In genomic region chr1:211828584-211829342, GRCh38 we compare ENCODE assay signal across 8 cellular contexts. TPM values are rescaled to one million over a fixed set of nuclear protein-coding genes. Genes with fewer than 3 reads are reported as not detected.
DNase-seq lines count a peak whose midpoint lies in the region; ATAC-seq and TF ChIP-seq lines count a peak whose summit lies in the region.

No MANE protein-coding gene starts in this region.

- intact Hi-C loops in CD8-positive, alpha-beta T cell (cut with DNase I, micrococcal nuclease) = loop anchor here in 1 of 2 experiments (2.0 kb wide), 1 partner anchor 250 kb away; the partner anchor contains the start of gene SLC30A1
- intact Hi-C loops in dorsolateral prefrontal cortex (cut with DNase I) = loop anchor here in 1 of 2 donors (5.0 kb wide), 1 partner anchor 36 kb away; no protein-coding TSS in a partner anchor

- H2AFZ ChIP-seq in neuron (ENCODE audit: low read depth, low read length) = peak overlapping the region; percentile 80

- no peaks in the 10 kb centered on the region for H3K27me3 ChIP-seq in CD8-positive, alpha-beta T cell (ENCODE audit: insufficient read depth, low read length)
- no peaks in the 10 kb centered on the region for H3K27me3 ChIP-seq in dorsolateral prefrontal cortex
- peaks cover 9% of the 10 kb centered on the region for H3K27me3 ChIP-seq in neuron (ENCODE audit: insufficient read depth, low read length)

- no peaks in the 10 kb centered on the region for H3K36me3 ChIP-seq in CD8-positive, alpha-beta T cell (ENCODE audit: insufficient read depth, low read length)
- H3K36me3 ChIP-seq in neuron (ENCODE audit: insufficient read depth, low read length) = peaks cover 5% of the 10 kb centered on the region

- H3K4me3 ChIP-seq in CD8-positive, alpha-beta T cell (ENCODE audit: low read depth, low read length) = no peak overlapping the region
- H3K4me3 ChIP-seq in dorsolateral prefrontal cortex (peak overlapping the region; percentile 52 to 87 (median 73)), neuron (ENCODE audit: low read length) (peak overlapping the region; percentile 92)

- POLR2A ChIA-PET in CD8-positive, alpha-beta T cell (lab: Charles Lee) = no interaction called here

- no peak for TF ChIP-seq CTCF in CD8-positive, alpha-beta T cell (IDR thresholded peaks at IDR 0.05)
- peak in 2 of 56 donors; percentile 6 to 13 for TF ChIP-seq CTCF in dorsolateral prefrontal cortex (IDR thresholded peaks at IDR 0.05 in 54 of 56, conservative IDR thresholded peaks at IDR 0.05 in 2 of 56; ENCODE audit: low read depth in 1 of 56, partially characterized antibody in 56 of 56)

- H3K9me3 Mint-ChIP-seq in CD8-positive, alpha-beta T cell = no peaks in the 10 kb centered on the region

- peaks cover 36% of the 10 kb centered on the region for H3K4me1 ChIP-seq in CD8-positive, alpha-beta T cell (ENCODE audit: insufficient read depth, low read length)
- H3K4me1 ChIP-seq in neuron (ENCODE audit: insufficient read depth, low read length) = peaks cover 8% of the 10 kb centered on the region

- CTCF ChIA-PET in CD8-positive, alpha-beta T cell (lab: Charles Lee) = interaction anchor here (0.9 to 3.1 kb wide), 6 partner anchors 55 to 148 kb away, joined by 3 to 11 read pairs (median 4); no protein-coding TSS in a partner anchor

- no peak for ATAC-seq in CD8-positive, alpha-beta T cell

- peaks cover 7% of the 10 kb centered on the region for H3K36me3 Mint-ChIP-seq in CD8-positive, alpha-beta T cell

- H3K27ac ChIP-seq in CD8-positive, alpha-beta T cell (ENCODE audit: low read depth, low read length) = no peak overlapping the region
- peak overlapping the region in 58 of 59 donors; percentile 7 to 97 (median 91) for H3K27ac ChIP-seq in dorsolateral prefrontal cortex

- peaks cover 63% of the 10 kb centered on the region for H3K4me1 Mint-ChIP-seq in CD8-positive, alpha-beta T cell (ENCODE audit: low read depth)

- H3K27ac Mint-ChIP-seq in CD8-positive, alpha-beta T cell = peak overlapping the region; percentile 92

- H3K9me3 ChIP-seq in CD8-positive, alpha-beta T cell (ENCODE audit: low read length) = no peaks in the 10 kb centered on the region
- H3K9me3 ChIP-seq in neuron (ENCODE audit: low read length) = no peaks in the 10 kb centered on the region

- H3K4me3 Mint-ChIP-seq in CD8-positive, alpha-beta T cell = peak overlapping the region; percentile 90

- no peak for DNase-seq in CD8-positive, alpha-beta T cell
- peak; percentile 46 for DNase-seq in NCI-H748 (lab: John Stamatoyannopoulos, UW; ENCODE audit: unreplicated experiment)
- no peak for DNase-seq in dorsolateral prefrontal cortex
- DNase-seq in HT-29 (ENCODE audit: low spot score) = no peak
- DNase-seq in activated effector memory CD4-positive, alpha-beta T cell treated with anti-CD3 and anti-CD28 coated beads, Interleukin-2, amount 50 U/mL, for 16 hours = no peak
- DNase-seq in stimulated activated CD4-positive, alpha-beta T cell treated with anti-CD3 and anti-CD28 coated beads, Interleukin-4, amount 100 ng/mL, for 1 hour = no peak
- DNase-seq in GM19240 (ENCODE audit: insufficient read length, low spot score) = no peak

- H3K27me3 Mint-ChIP-seq in CD8-positive, alpha-beta T cell (ENCODE audit: low read depth) = no peaks in the 10 kb centered on the region

RNA-seq across cellular contexts. Expression of gene LPGAT1, which starts 1.8 kb away (rescaled TPM):
- 10 to 100 TPM; 17.9 to 19.1 TPM for total RNA-seq in CD8-positive, alpha-beta T cell
- total RNA-seq in dorsolateral prefrontal cortex = 100 to 1,000 TPM in 15 of 120 experiments, 10 to 100 TPM in 105; 38.8 to 131 (median 83.4) TPM
- total RNA-seq in HT-29 (2014; rRNA removed; shearing (Covaris generic)) = 13.1 and 13.7 TPM in 2 replicates
